Comparison of ENCODE assay signal across 9 cellular contexts in genomic region chr12:46221255-46222128, GRCh38. TPM values are rescaled to one million over a fixed set of nuclear protein-coding genes. Genes with fewer than 3 reads are reported as not detected.
DNase-seq lines count a peak whose midpoint lies in the region; ATAC-seq and TF ChIP-seq lines count a peak whose summit lies in the region.
"Had no signal": no experiment of that assay in that cellular context is flagged by ENCODE, and none has a peak within 500 bp of the region (broad histone marks: within the 10 kb centered on the region; RNA-seq: fewer than 3 reads in every experiment).

No MANE protein-coding gene starts in this region.

- no peaks in the 10 kb centered on the region for H3K9me3 Mint-ChIP-seq in activated CD8-positive, alpha-beta T cell treated with anti-CD3 and anti-CD28 coated beads, Interleukin-2, amount 10 ng/mL, durations not matched to agents 7 days and 5 days (ENCODE audit: insufficient read depth)

- H3K27ac Mint-ChIP-seq in activated CD8-positive, alpha-beta T cell treated with anti-CD3 and anti-CD28 coated beads, Interleukin-2, amount 10 ng/mL, durations not matched to agents 7 days and 5 days: peak overlapping the region; percentile 84

- H3K36me3 ChIP-seq in heart right ventricle: peaks cover 0 to 3% (median 0%) of the 10 kb centered on the region in 9 donors
- no peaks in the 10 kb centered on the region for H3K36me3 ChIP-seq in tibial artery

- CTCF ChIA-PET in activated CD8-positive, alpha-beta T cell treated with anti-CD3 and anti-CD28 coated beads, Interleukin-2, amount 10 ng/mL, durations not matched to agents 7 days and 5 days (lab: Charles Lee): interaction anchor here (1.2 to 1.6 kb wide), 2 partner anchors 13 to 97 kb away, joined by 3 to 4 read pairs; no protein-coding TSS in a partner anchor

- H3K4me1 ChIP-seq in heart right ventricle: peaks cover 4 to 79% (median 36%) of the 10 kb centered on the region in 9 donors
- peaks cover 51% of the 10 kb centered on the region for H3K4me1 ChIP-seq in foreskin keratinocyte
- H3K4me1 ChIP-seq in tibial artery: peaks cover 0 to 92% (median 44%) of the 10 kb centered on the region in 4 donors

- peak in 1 of 8 donors; percentile 59 for ATAC-seq in heart right ventricle
- no peak for ATAC-seq in Right ventricle myocardium superior (ENCODE audit: poor library complexity)
- no peak for ATAC-seq in activated CD8-positive, alpha-beta T cell treated with anti-CD3 and anti-CD28 coated beads, Interleukin-2, amount 10 ng/mL, durations not matched to agents 7 days and 5 days
- no peak for ATAC-seq in foreskin keratinocyte

- H3K4me3 Mint-ChIP-seq in activated CD8-positive, alpha-beta T cell treated with anti-CD3 and anti-CD28 coated beads, Interleukin-2, amount 10 ng/mL, durations not matched to agents 7 days and 5 days: no peak overlapping the region

- DNase-seq in heart right ventricle (no peak), Right ventricle myocardium superior (no peak), foreskin keratinocyte (peak in 1 of 2 donors; percentile 49), tibial artery (no peak)
- DNase-seq in activated CD8-positive, alpha-beta T cell treated with anti-CD3 and anti-CD28 coated beads, Interleukin-2, amount 10 ng/mL, durations not matched to agents 7 days and 5 days: no peak
- no peak for DNase-seq in activated CD4-positive, CD25-positive, alpha-beta regulatory T cell (lab: John Stamatoyannopoulos, UW)
- DNase-seq in activated CD4-positive, CD25-positive, alpha-beta regulatory T cell treated with anti-CD3 and anti-CD28 coated beads, Interleukin-2, amount 50 U/mL, for 72 hours: no peak
- DNase-seq in activated CD4-positive, alpha-beta T cell treated with anti-CD3 and anti-CD28 coated beads for 48 hours: no peak
- DNase-seq: activated CD4-positive, alpha-beta T cell treated with anti-CD3 and anti-CD28 coated beads, Interleukin-2, amount 50 U/mL, for 4 hours had no signal

- H3K27ac ChIP-seq in heart right ventricle (peak overlapping the region in 7 of 10 donors; percentile 6 to 80 (median 37)), foreskin keratinocyte (peak overlapping the region; percentile 3), tibial artery (peak overlapping the region; percentile 42 to 54)

- POLR2A ChIA-PET in activated CD8-positive, alpha-beta T cell treated with anti-CD3 and anti-CD28 coated beads, Interleukin-2, amount 10 ng/mL, durations not matched to agents 7 days and 5 days (lab: Charles Lee): interaction anchor here (0.6 to 15.1 kb wide), 6 partner anchors 12 to 754 kb away, joined by 3 to 345 read pairs (median 4); partner anchors contain the start of gene SLC38A1

- no peaks in the 10 kb centered on the region for H3K27me3 Mint-ChIP-seq in activated CD8-positive, alpha-beta T cell treated with anti-CD3 and anti-CD28 coated beads, Interleukin-2, amount 10 ng/mL, durations not matched to agents 7 days and 5 days (ENCODE audit: low read depth)

- H3K4me1 Mint-ChIP-seq in activated CD8-positive, alpha-beta T cell treated with anti-CD3 and anti-CD28 coated beads, Interleukin-2, amount 10 ng/mL, durations not matched to agents 7 days and 5 days (ENCODE audit: low read depth): peaks cover 87% of the 10 kb centered on the region

- TF ChIP-seq CTCF in heart right ventricle (IDR thresholded peaks at IDR 0.05) (no peak), foreskin keratinocyte (conservative IDR thresholded peaks at IDR 0.05) (no peak), tibial artery (IDR thresholded peaks at IDR 0.05) (no peak)

- WGBS in heart right ventricle, 2 donors: 42 to 44% methylated on average over 4 of the region's 4 CpGs

- intact Hi-C loops in heart right ventricle (cut with DNase I): no loop called here
- intact Hi-C loops in Right ventricle myocardium superior (cut with DNase I): no loop called here
- intact Hi-C loops in tibial artery (cut with DNase I; ENCODE audit: low total_unique reads): no loop called here

- H3K9me3 ChIP-seq in heart right ventricle (no peaks in the 10 kb centered on the region), tibial artery (no peaks in the 10 kb centered on the region)

- no peak overlapping the region for H3K4me3 ChIP-seq in heart right ventricle
- H3K4me3 ChIP-seq in tibial artery: no peak overlapping the region

- peaks cover 88% of the 10 kb centered on the region for H3K36me3 Mint-ChIP-seq in activated CD8-positive, alpha-beta T cell treated with anti-CD3 and anti-CD28 coated beads, Interleukin-2, amount 10 ng/mL, durations not matched to agents 7 days and 5 days (ENCODE audit: low read depth)

- H3K27me3 ChIP-seq in heart right ventricle: no peaks in the 10 kb centered on the region
- no peaks in the 10 kb centered on the region for H3K27me3 ChIP-seq in foreskin keratinocyte
- no peaks in the 10 kb centered on the region for H3K27me3 ChIP-seq in tibial artery

RNA-seq across cellular contexts. Expression of gene SLC38A1, which starts 47.4 kb away (rescaled TPM):
- total RNA-seq in heart right ventricle (100 to 1,000 TPM; 120 to 221 (median 142) TPM), Right ventricle myocardium superior (136 TPM), foreskin keratinocyte (147 and 182 TPM in 2 replicates)
- polyA plus RNA-seq in heart right ventricle (10 to 100 TPM; 32.0 to 71.5 TPM), foreskin keratinocyte (28.5 and 28.8 TPM in 2 replicates)
- 100 to 1,000 TPM; 162 to 168 TPM for total RNA-seq in activated CD8-positive, alpha-beta T cell treated with anti-CD3 and anti-CD28 coated beads, Interleukin-2, amount 10 ng/mL, durations not matched to agents 7 days and 5 days
